Comparison of ENCODE assay signal across 1 cellular context in genomic region chr5:31196309-31196708, GRCh38.
TF ChIP-seq lines count a peak whose summit lies in the region.

No MANE protein-coding gene starts in this region.

TF ChIP-seq in liver, 16 proteins besides CTCF, POLR2A, EP300 and RAD21 (continued from another document):
- TF ChIP-seq TAF1 (conservative IDR thresholded peaks at IDR 0.05) (no peak), GABPA (IDR thresholded peaks at IDR 0.05 in 1 of 2, conservative IDR thresholded peaks at IDR 0.05 in 1 of 2) (no peak), JUND (IDR thresholded peaks at IDR 0.05) (no peak), FOXA1 (IDR thresholded peaks at IDR 0.05) (no peak), ATF3 (IDR thresholded peaks at IDR 0.05) (no peak), RXRA (IDR thresholded peaks at IDR 0.05) (no peak)
- TF ChIP-seq, protein P1, sequence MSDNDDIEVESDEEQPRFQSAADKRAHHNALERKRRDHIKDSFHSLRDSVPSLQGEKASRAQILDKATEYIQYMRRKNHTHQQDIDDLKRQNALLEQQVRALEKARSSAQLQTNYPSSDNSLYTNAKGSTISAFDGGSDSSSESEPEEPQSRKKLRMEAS (IDR thresholded peaks at IDR 0.05) = no peak
